In the genomic region with DNA sequence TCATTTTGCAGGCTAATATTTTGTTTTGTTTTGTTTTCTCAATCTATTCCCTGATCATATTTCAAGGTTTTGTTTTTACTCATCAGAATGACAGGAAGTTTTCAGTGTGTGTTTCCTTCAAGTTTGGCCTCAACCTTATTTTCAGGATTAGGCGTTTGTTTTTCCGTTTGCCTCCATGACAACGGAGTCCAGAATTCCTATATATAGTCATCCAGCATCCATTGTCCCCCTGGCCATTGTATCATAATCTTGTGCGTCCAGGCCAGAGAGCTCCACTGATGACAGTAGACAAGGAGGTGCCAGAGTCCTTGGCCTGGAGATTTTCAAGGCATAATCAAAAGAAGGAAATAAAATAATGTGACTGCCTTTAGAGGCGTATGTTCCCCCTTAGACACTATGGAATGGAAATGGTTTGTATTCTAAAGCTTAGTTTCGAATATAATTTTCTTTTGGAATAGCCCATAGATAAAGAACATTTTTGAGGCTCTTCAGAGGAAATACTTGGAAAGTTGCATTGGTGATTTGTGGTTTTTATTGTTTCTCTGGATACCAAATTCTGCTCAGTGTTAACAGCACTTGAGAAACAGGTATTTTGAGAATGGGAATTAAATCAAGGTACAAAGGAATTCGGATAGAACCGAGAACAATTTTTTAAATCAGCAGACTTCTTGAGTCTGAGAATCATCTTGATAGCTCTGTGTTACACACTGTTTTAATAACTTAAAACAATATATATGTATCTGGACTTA, we compare ENCODE assay signal across 16 cellular contexts.
A peak's percentile ranks its signal among the peaks of the same experiment; 100 is the strongest.
DNase-seq lines count a peak whose midpoint lies in the region; ATAC-seq and TF ChIP-seq lines count a peak whose summit lies in the region.
"Had no signal": no experiment of that assay in that cellular context is flagged by ENCODE, and none has a peak within 500 bp of the region (broad histone marks: within the 10 kb centered on the region; RNA-seq: fewer than 3 reads in every experiment).

No MANE protein-coding gene starts in this region.

- no peak for TF ChIP-seq POLR2A in tibial nerve (IDR thresholded peaks at IDR 0.05)

- DNase-seq in brain microvascular endothelial cell (peak; percentile 85), fibroblast of pulmonary artery (ENCODE audit: low read depth) (peak; percentile 94), tibial nerve (ENCODE audit: low spot score in 2 of 2) (no peak), CD1c-positive myeloid dendritic cell (ENCODE audit: extremely low spot score) (no peak), substantia nigra (lab: John Stamatoyannopoulos, UW) (no peak)
- DNase-seq: activated CD4-positive, CD25-positive, alpha-beta regulatory T cell; activated naive CD4-positive, alpha-beta T cell treated with Interleukin-2 at 50 U/mL for 16 hours; CD4-positive, CD25-positive, alpha-beta regulatory T cell; KG1; NCI-H146; NCI-H510A; pancreas had no signal

- H3K36me3 ChIP-seq in brain microvascular endothelial cell (replicated peaks) (no peaks in the 10 kb centered on the region), muscle layer of duodenum (ENCODE audit: control insufficient read depth in 1 of 2, insufficient read depth in 2 of 2, low read length in 2 of 2) (peaks cover 0 to 10% of the 10 kb centered on the region in 2 donors), tibial nerve (peaks cover 0 to 23% (median 4%) of the 10 kb centered on the region in 3 donors)

- H3K4me1 ChIP-seq in muscle layer of duodenum (ENCODE audit: control insufficient read depth in 1 of 2, insufficient read depth in 2 of 2, low read length in 2 of 2) (peaks cover 0 to 18% of the 10 kb centered on the region in 2 donors), tibial nerve (peaks cover 0 to 22% (median 0%) of the 10 kb centered on the region in 4 donors)
- H3K4me1 ChIP-seq: pancreas had no signal

- TF ChIP-seq CTCF in brain microvascular endothelial cell (IDR thresholded peaks at IDR 0.05; ENCODE audit: low read depth, low read length, missing control alignments) (no peak), fibroblast of pulmonary artery (IDR thresholded peaks at IDR 0.05; ENCODE audit: low read length, missing control alignments) (no peak), tibial nerve (IDR thresholded peaks at IDR 0.05) (no peak)

- peak in 1 of 2 donors; percentile 34 for TF ChIP-seq EP300 in tibial nerve (IDR thresholded peaks at IDR 0.05)

- H3K9me3 ChIP-seq in muscle layer of duodenum (ENCODE audit: control insufficient read depth in 1 of 2, low read length in 2 of 2) (no peaks in the 10 kb centered on the region), tibial nerve (no peaks in the 10 kb centered on the region)
- H3K9me3 ChIP-seq: pancreas had no signal

- in situ Hi-C loops in brain microvascular endothelial cell (cut with HindIII; ENCODE audit: low pct_ligation_motif_present, low sequenced_read_pairs): no loop called here

- no peaks in the 10 kb centered on the region for H3K27me3 ChIP-seq in brain microvascular endothelial cell (replicated peaks)
- no peaks in the 10 kb centered on the region for H3K27me3 ChIP-seq in muscle layer of duodenum (ENCODE audit: low read depth, low read length)
- H3K27me3 ChIP-seq in tibial nerve: no peaks in the 10 kb centered on the region
- H3K27me3 ChIP-seq: pancreas had no signal

- ATAC-seq in GM18502 (IDR thresholded peaks at IDR 0.05; ENCODE audit: poor library complexity, unreplicated experiment) (no peak), GM19324 (IDR thresholded peaks at IDR 0.05; ENCODE audit: low FRiP score, unreplicated experiment) (no peak)
- ATAC-seq: pancreas had no signal

- H3K4me3 ChIP-seq in brain microvascular endothelial cell (ENCODE audit: low read depth, low read length) (no peak overlapping the region), fibroblast of pulmonary artery (replicated peaks; ENCODE audit: low read depth, low read length) (no peak overlapping the region), muscle layer of duodenum (ENCODE audit: low read depth in 1 of 2, low read length in 2 of 2) (no peak overlapping the region), tibial nerve (no peak overlapping the region)
- H3K4me3 ChIP-seq: pancreas, PC-9 had no signal

- H3K27ac ChIP-seq in brain microvascular endothelial cell: peak overlapping the region; percentile 82
- H3K27ac ChIP-seq in muscle layer of duodenum (ENCODE audit: low read length): peak overlapping the region; percentile 5
- H3K27ac ChIP-seq in tibial nerve: peak overlapping the region in 3 of 4 donors; percentile 10 to 48 (median 30)
- H3K27ac ChIP-seq in substantia nigra (ENCODE audit: low read depth, low read length, poor library complexity, severe bottlenecking): no peak overlapping the region
- H3K27ac ChIP-seq: pancreas, PC-9 had no signal

- WGBS in tibial nerve, 2 donors: 74 to 76% methylated on average over 8 of the region's 8 CpGs

Comparison
In these comparisons a context has a peak if more than half of its experiments do, and no peak if none do; other contexts are left out.
1. DNase-seq: peak in brain microvascular endothelial cell (single experiment) and fibroblast of pulmonary artery (single experiment); none in tibial nerve (0 of 2), CD1c-positive myeloid dendritic cell (single experiment) and substantia nigra (0 of 49).